Comparison of ENCODE assay signal across 3 cellular contexts in genomic region chr1:47555841-47556616, GRCh38.
TF ChIP-seq lines count a peak whose summit lies in the region.

No MANE protein-coding gene starts in this region.

TF ChIP-seq in A549, 52 proteins besides CTCF, POLR2A, EP300 and RAD21:
- TF ChIP-seq ATOH8 (CRISPR knock-in tag; IDR thresholded peaks at IDR 0.05; ENCODE audit: low read depth) (no peak), EHF (CRISPR knock-in tag; IDR thresholded peaks at IDR 0.05) (no peak), CEBPB (IDR thresholded peaks at IDR 0.05) (no peak), POLR2AphosphoS2 (conservative IDR thresholded peaks at IDR 0.05; ENCODE audit: low read length) (no peak), ESRRA (IDR thresholded peaks at IDR 0.05; ENCODE audit: borderline replicate concordance, low read length) (no peak), NPAS2 (CRISPR knock-in tag; IDR thresholded peaks at IDR 0.05; ENCODE audit: borderline replicate concordance) (no peak), MYC (IDR thresholded peaks at IDR 0.05; ENCODE audit: borderline replicate concordance, low read length) (no peak), RCOR1 (IDR thresholded peaks at IDR 0.05; ENCODE audit: low read depth, low read length) (no peak), ZSCAN20 (CRISPR knock-in tag; IDR thresholded peaks at IDR 0.05) (no peak), TFCP2L1 (CRISPR knock-in tag; IDR thresholded peaks at IDR 0.05) (no peak), HES2 (IDR thresholded peaks at IDR 0.05) (no peak), ZFP36 (IDR thresholded peaks at IDR 0.05; ENCODE audit: borderline replicate concordance, partially characterized antibody) (no peak), HEYL (CRISPR knock-in tag; IDR thresholded peaks at IDR 0.05) (no peak), HMGXB4 (CRISPR knock-in tag; IDR thresholded peaks at IDR 0.05; ENCODE audit: borderline replicate concordance) (no peak), RFX5 (IDR thresholded peaks at IDR 0.05) (no peak), FOSL2 (IDR thresholded peaks at IDR 0.05) (no peak), FOSL2 (CRISPR knock-in tag; IDR thresholded peaks at IDR 0.05) (no peak), BHLHE40 (IDR thresholded peaks at IDR 0.05; ENCODE audit: low read depth, low read length) (no peak), USF2 (IDR thresholded peaks at IDR 0.05) (no peak), CHD4 (IDR thresholded peaks at IDR 0.05; ENCODE audit: borderline replicate concordance) (no peak), RARB (CRISPR knock-in tag; IDR thresholded peaks at IDR 0.05) (no peak)
TF ChIP-seq in A549: peak in this region for 0.

TF ChIP-seq in GM23338, 12 proteins besides CTCF, POLR2A, EP300 and RAD21 (continued from another document and continues in another):
- TF ChIP-seq EZH2phosphoT487 (IDR thresholded peaks at IDR 0.05; ENCODE audit: unreplicated experiment) (no peak), NANOG (IDR thresholded peaks at IDR 0.05; ENCODE audit: borderline replicate concordance) (no peak), ZNF331 (CRISPR knock-in tag; IDR thresholded peaks at IDR 0.05; ENCODE audit: low read depth) (no peak), STAT1 (IDR thresholded peaks at IDR 0.05; ENCODE audit: unreplicated experiment) (no peak), REST (IDR thresholded peaks at IDR 0.05; ENCODE audit: unreplicated experiment) (no peak), ETS1 (IDR thresholded peaks at IDR 0.05) (no peak), JUNB (IDR thresholded peaks at IDR 0.05; ENCODE audit: unreplicated experiment) (no peak)

TF ChIP-seq in H1, 55 proteins besides CTCF, POLR2A, EP300 and RAD21:
- no peak for TF ChIP-seq E2F6 (IDR thresholded peaks at IDR 0.05)
- no peak for TF ChIP-seq MAFK (IDR thresholded peaks at IDR 0.05; ENCODE audit: low read depth, low read length)
- TF ChIP-seq CEBPB (IDR thresholded peaks at IDR 0.05; ENCODE audit: low read depth, low read length) = no peak
- no peak for TF ChIP-seq EGR1 (IDR thresholded peaks at IDR 0.05; ENCODE audit: borderline replicate concordance, low read depth, low read length)
- TF ChIP-seq YY1 (IDR thresholded peaks at IDR 0.05; ENCODE audit: low read depth, low read length) = no peak
- TF ChIP-seq HDAC2 (IDR thresholded peaks at IDR 0.05; ENCODE audit: borderline replicate concordance in 1 of 2, low read depth in 2 of 2, low read length in 2 of 2) = no peak
- no peak for TF ChIP-seq MAX (IDR thresholded peaks at IDR 0.05)
- TF ChIP-seq SRF (IDR thresholded peaks at IDR 0.05; ENCODE audit: low read depth, low read length) = no peak
- TF ChIP-seq RXRA (IDR thresholded peaks at IDR 0.05; ENCODE audit: insufficient read depth, low read depth, low read length) = no peak
- no peak for TF ChIP-seq POLR2AphosphoS5 (IDR thresholded peaks at IDR 0.05; ENCODE audit: low read depth, low read length)
- no peak for TF ChIP-seq GABPA (IDR thresholded peaks at IDR 0.05; ENCODE audit: borderline replicate concordance, insufficient read depth, low read length)
- no peak for TF ChIP-seq KDM1A (IDR thresholded peaks at IDR 0.05; ENCODE audit: borderline replicate concordance, low read length)
- TF ChIP-seq JUN (IDR thresholded peaks at IDR 0.05; ENCODE audit: low read depth, low read length) = no peak
- no peak for TF ChIP-seq SIN3A (conservative IDR thresholded peaks at IDR 0.05 in 1 of 2, IDR thresholded peaks at IDR 0.05 in 1 of 2; ENCODE audit: low read depth in 1 of 2, low read length in 2 of 2)
- TF ChIP-seq NRF1 (IDR thresholded peaks at IDR 0.05; ENCODE audit: low read depth, low read length) = no peak
- no peak for TF ChIP-seq RFX5 (IDR thresholded peaks at IDR 0.05; ENCODE audit: borderline replicate concordance, low read depth, low read length)
- no peak for TF ChIP-seq NANOG (IDR thresholded peaks at IDR 0.05; ENCODE audit: insufficient read depth, low read depth, low read length, poor library complexity, severe bottlenecking)
